ENCODE assay signal across 9 cellular contexts in genomic region chr17:4740025-4740351, GRCh38. TPM values are rescaled to one million over a fixed set of nuclear protein-coding genes. Genes with fewer than 3 reads are reported as not detected.
DNase-seq lines count a peak whose midpoint lies in the region; ATAC-seq and TF ChIP-seq lines count a peak whose summit lies in the region.
"Had no signal": no experiment of that assay in that cellular context is flagged by ENCODE, and none has a peak within 500 bp of the region (broad histone marks: within the 10 kb centered on the region; RNA-seq: fewer than 3 reads in every experiment).

No MANE protein-coding gene starts in this region.

- H2AFZ ChIP-seq in DND-41 (ENCODE audit: low read depth, low read length): no peak overlapping the region

- H3K9me3 ChIP-seq in DND-41 (ENCODE audit: insufficient read depth, low read length, severe bottlenecking) (no peaks in the 10 kb centered on the region), SK-N-MC (ENCODE audit: low read depth, low read length) (no peaks in the 10 kb centered on the region)

- no peaks in the 10 kb centered on the region for H3K79me2 ChIP-seq in DND-41 (ENCODE audit: insufficient read depth, low read length)

- no peak overlapping the region for H3K27ac ChIP-seq in DND-41 (ENCODE audit: low read length)
- H3K27ac ChIP-seq in SK-N-MC: no peak overlapping the region

- no peaks in the 10 kb centered on the region for H3K36me3 ChIP-seq in DND-41 (ENCODE audit: insufficient read depth, low read length)
- no peaks in the 10 kb centered on the region for H3K36me3 ChIP-seq in SK-N-MC (ENCODE audit: insufficient read depth, low read length)

- H3K4me3 Mint-ChIP-seq in progenitor cell of endocrine pancreas (ENCODE audit: low read depth): peak overlapping the region; percentile 69

- no peaks in the 10 kb centered on the region for H3K36me3 Mint-ChIP-seq in progenitor cell of endocrine pancreas (ENCODE audit: insufficient read depth)

- peaks cover 6% of the 10 kb centered on the region for H3K4me1 Mint-ChIP-seq in progenitor cell of endocrine pancreas (ENCODE audit: low read depth)

- H3K4me2 ChIP-seq in DND-41 (ENCODE audit: insufficient read depth, low read length): peak overlapping the region; percentile 71

- H3K4me3 ChIP-seq in DND-41 (ENCODE audit: low read depth in 1 of 2, low read length in 2 of 2) (peak overlapping the region in 1 of 2 experiments; percentile 54; a peak in 1 of 4 replicates), SK-N-MC (peak overlapping the region; percentile 76), fibroblast of pulmonary artery (replicated peaks; ENCODE audit: low read depth, low read length) (peak overlapping the region; percentile 64)

- peak overlapping the region; percentile 62 for H3K27ac Mint-ChIP-seq in progenitor cell of endocrine pancreas

- H3K27me3 Mint-ChIP-seq in progenitor cell of endocrine pancreas: peaks cover 78% of the 10 kb centered on the region

- no peak for DNase-seq in DND-41
- no peak for DNase-seq in SK-N-MC (ENCODE audit: low read depth, low spot score)
- DNase-seq in fibroblast of pulmonary artery (ENCODE audit: low read depth): no peak
- no peak for DNase-seq in progenitor cell of endocrine pancreas (ENCODE audit: low spot score, unreplicated experiment)
- DNase-seq in globus pallidus (ENCODE audit: low spot score): no peak
- no peak for DNase-seq in NCI-H446 treated with DMSO at 0.1 percent for 48 hours (lab: John Stamatoyannopoulos, UW)
- no peak for DNase-seq in dermis blood vessel endothelial cell
- DNase-seq: NCI-H1092 treated with DMSO at 0.1 percent for 48 hours had no signal

- peaks cover 7% of the 10 kb centered on the region for H3K4me1 ChIP-seq in DND-41 (ENCODE audit: insufficient read depth, low read length)

- ATAC-seq in DND-41 (ENCODE audit: insufficient read depth, low read depth): no peak
- no peak for ATAC-seq in HG03432 (IDR thresholded peaks at IDR 0.05; ENCODE audit: unreplicated experiment)

- H4K20me1 ChIP-seq in DND-41 (ENCODE audit: insufficient read depth, low read length): peaks cover 4% of the 10 kb centered on the region; the same call in 1 of the 2 replicates

- no peaks in the 10 kb centered on the region for H3K9me3 Mint-ChIP-seq in progenitor cell of endocrine pancreas (ENCODE audit: low read depth)

- H3K27me3 ChIP-seq in DND-41 (ENCODE audit: insufficient read depth, low read length, poor library complexity): peaks cover 43% of the 10 kb centered on the region

- no peak for TF ChIP-seq CTCF in DND-41 (IDR thresholded peaks at IDR 0.05; ENCODE audit: borderline replicate concordance, extremely low read depth, low read length, poor library complexity, severe bottlenecking)
- no peak for TF ChIP-seq CTCF in fibroblast of pulmonary artery (IDR thresholded peaks at IDR 0.05; ENCODE audit: low read length, missing control alignments)
- TF ChIP-seq CTCF in progenitor cell of endocrine pancreas (IDR thresholded peaks at IDR 0.05; ENCODE audit: unreplicated experiment): no peak

- H3K9ac ChIP-seq in DND-41 (ENCODE audit: low read depth, low read length): peak overlapping the region; percentile 48; the same call in 1 of the 2 replicates
- no peak overlapping the region for H3K9ac ChIP-seq in SK-N-MC (ENCODE audit: insufficient read length)

RNA-seq across cellular contexts. Expression of gene CXCL16, which starts 0.3 kb away (rescaled TPM):
- total RNA-seq in progenitor cell of endocrine pancreas (4.0 and 4.3 TPM in 2 replicates), dermis blood vessel endothelial cell (1.5 and 2.2 TPM in 2 replicates)

RNA-seq across cellular contexts. Expression of gene ZMYND15, which starts 0.4 kb away (rescaled TPM):
- total RNA-seq in progenitor cell of endocrine pancreas (0.18 and 0.22 TPM in 2 replicates), dermis blood vessel endothelial cell (0.05 TPM in 1 of 2 replicates, not detected in the other)

RNA-seq across cellular contexts. Expression of gene MED11, which starts 8.8 kb away (rescaled TPM):
- total RNA-seq in progenitor cell of endocrine pancreas: 19.6 and 22.4 TPM in 2 replicates
- total RNA-seq in dermis blood vessel endothelial cell: 12.1 TPM in 2 replicates

RNA-seq across cellular contexts. Expression of gene ARRB2, which starts 29.6 kb away (rescaled TPM):
- total RNA-seq in progenitor cell of endocrine pancreas (52.6 and 53.8 TPM in 2 replicates), dermis blood vessel endothelial cell (6.6 and 9.6 TPM in 2 replicates)

RNA-seq across cellular contexts. Expression of gene TM4SF5, which starts 31.7 kb away (rescaled TPM):
- total RNA-seq in progenitor cell of endocrine pancreas (0.44 and 0.57 TPM in 2 replicates), dermis blood vessel endothelial cell (not detected in 2 replicates)
